Comparison of ENCODE assay signal across 6 cellular contexts in genomic region chr9:127825319-127826051, GRCh38. TPM values are rescaled to one million over a fixed set of nuclear protein-coding genes. Genes with fewer than 3 reads are reported as not detected.
DNase-seq lines count a peak whose midpoint lies in the region; ATAC-seq and TF ChIP-seq lines count a peak whose summit lies in the region.

No MANE protein-coding gene starts in this region.

- H2BK5ac ChIP-seq in mesenchymal stem cell (ENCODE audit: low read depth, low read length, poor library complexity, severe bottlenecking), result no peak overlapping the region

- no peak overlapping the region for H2AK5ac ChIP-seq in mesenchymal stem cell (ENCODE audit: low read length, severe bottlenecking)

- no peak overlapping the region for H3K23ac ChIP-seq in mesenchymal stem cell (ENCODE audit: low read length in 2 of 2)

- no peak overlapping the region for H2BK15ac ChIP-seq in mesenchymal stem cell (ENCODE audit: low read depth, poor library complexity, severe bottlenecking)

- H4K91ac ChIP-seq in mesenchymal stem cell (ENCODE audit: low read length), result peak overlapping the region; percentile 14

- H3K4me2 ChIP-seq in mesenchymal stem cell (ENCODE audit: low read length, poor library complexity, severe bottlenecking), result no peak overlapping the region

- peaks cover 5% of the 10 kb centered on the region for H3K36me3 ChIP-seq in WERI-Rb-1
- H3K36me3 ChIP-seq in mesenchymal stem cell (ENCODE audit: control insufficient read depth in 1 of 2, insufficient read depth in 2 of 2, low read depth in 1 of 2, low read length in 2 of 2), result peaks cover 43 to 75% of the 10 kb centered on the region in 2 experiments

- H3K4ac ChIP-seq in mesenchymal stem cell (ENCODE audit: low read depth in 1 of 2, low read length in 2 of 2), result no peak overlapping the region

- H3K9me3 ChIP-seq in WERI-Rb-1 (ENCODE audit: severe bottlenecking), result no peaks in the 10 kb centered on the region
- H3K9me3 ChIP-seq in mesenchymal stem cell (ENCODE audit: control insufficient read depth, low read length), result no peaks in the 10 kb centered on the region

- peak overlapping the region; percentile 93 for H4K8ac ChIP-seq in mesenchymal stem cell (ENCODE audit: low read length)

- peaks cover 16% of the 10 kb centered on the region for H3K4me1 ChIP-seq in mesenchymal stem cell (ENCODE audit: control insufficient read depth, insufficient read depth, low read depth, low read length)

- peaks cover 10% of the 10 kb centered on the region for H3K79me1 ChIP-seq in mesenchymal stem cell (replicated peaks; ENCODE audit: low read length, poor library complexity, severe bottlenecking)

- H3K4me3 ChIP-seq in WERI-Rb-1 (ENCODE audit: low read depth, low read length), result no peak overlapping the region
- H3K4me3 ChIP-seq in mesenchymal stem cell (ENCODE audit: insufficient read depth in 1 of 2, low read depth in 1 of 2, low read length in 2 of 2), result no peak overlapping the region

- DNase-seq in GM10266 (ENCODE audit: extremely low spot score) (no peak), WERI-Rb-1 (peak; percentile 68), mesenchymal stem cell (no peak), COR-L47 (lab: John Stamatoyannopoulos, UW) (no peak)

- ATAC-seq in GM18502 (IDR thresholded peaks at IDR 0.05; ENCODE audit: poor library complexity, unreplicated experiment), result no peak
- ATAC-seq in HG02610 (IDR thresholded peaks at IDR 0.05; ENCODE audit: unreplicated experiment), result no peak

- no peak overlapping the region for H2BK12ac ChIP-seq in mesenchymal stem cell (ENCODE audit: low read length in 2 of 2)

- peak overlapping the region in 1 of 2 experiments; percentile 68 for H3K14ac ChIP-seq in mesenchymal stem cell (ENCODE audit: low read length in 2 of 2)

- 58% methylated on average over 31 of the region's 42 CpGs for WGBS in mesenchymal stem cell

- no peak overlapping the region for H3K9ac ChIP-seq in mesenchymal stem cell (ENCODE audit: low read length)

- H2BK120ac ChIP-seq in mesenchymal stem cell (ENCODE audit: low read depth, low read length), result no peak overlapping the region

- H3K27me3 ChIP-seq in WERI-Rb-1 (ENCODE audit: insufficient read depth, low read depth, severe bottlenecking) (no peaks in the 10 kb centered on the region), mesenchymal stem cell (ENCODE audit: control insufficient read depth in 1 of 2, insufficient read depth in 1 of 2, low read length in 2 of 2) (no peaks in the 10 kb centered on the region)

- no peak overlapping the region for H2AFZ ChIP-seq in mesenchymal stem cell (ENCODE audit: low read depth, low read length)

- TF ChIP-seq CTCF in GM10266 (IDR thresholded peaks at IDR 0.05; ENCODE audit: control insufficient read depth, insufficient read depth, low read depth, missing control alignments), result peak; percentile 20
- peak; percentile 70 for TF ChIP-seq CTCF in WERI-Rb-1 (IDR thresholded peaks at IDR 0.05; ENCODE audit: low read depth, low read length)

- H3K18ac ChIP-seq in mesenchymal stem cell (ENCODE audit: low read depth in 1 of 2, low read length in 2 of 2), result peak overlapping the region; percentile 30 to 71

- peak overlapping the region; percentile 18 for H3K27ac ChIP-seq in WERI-Rb-1
- H3K27ac ChIP-seq in mesenchymal stem cell (ENCODE audit: low read length, poor library complexity, severe bottlenecking), result no peak overlapping the region

RNA-seq across cellular contexts. Expression of gene FPGS, which starts 22.8 kb away (rescaled TPM):
- polyA plus RNA-seq in mesenchymal stem cell (2013, experiment 1 of 2), result 31.6 TPM
- polyA plus RNA-seq in mesenchymal stem cell (2013, experiment 2 of 2), result 30.7 TPM

RNA-seq across cellular contexts. Expression of gene ENG, which starts 29.0 kb away (rescaled TPM):
- 287 TPM for polyA plus RNA-seq in mesenchymal stem cell (2013, experiment 1 of 2)
- polyA plus RNA-seq in mesenchymal stem cell (2013, experiment 2 of 2), result 284 TPM

RNA-seq across cellular contexts. Expression of gene CDK9, which starts 39.7 kb away (rescaled TPM):
- 44.3 TPM for polyA plus RNA-seq in mesenchymal stem cell (2013, experiment 1 of 2)
- polyA plus RNA-seq in mesenchymal stem cell (2013, experiment 2 of 2), result 43.0 TPM

RNA-seq across cellular contexts. Expression of gene SH2D3C, which starts 47.0 kb away (rescaled TPM):
- polyA plus RNA-seq in mesenchymal stem cell (2013, experiment 1 of 2), result 0.57 TPM
- polyA plus RNA-seq in mesenchymal stem cell (2013, experiment 2 of 2), result 0.58 TPM

RNA-seq across cellular contexts. Expression of gene AK1, which starts 52.0 kb away (rescaled TPM):
- 127 TPM for polyA plus RNA-seq in mesenchymal stem cell (2013, experiment 1 of 2)
- polyA plus RNA-seq in mesenchymal stem cell (2013, experiment 2 of 2), result 132 TPM
